ENCODE assay signal across 18 cellular contexts in genomic region chr5:17720070-17720469, GRCh38.
DNase-seq lines count a peak whose midpoint lies in the region; ATAC-seq and TF ChIP-seq lines count a peak whose summit lies in the region.
"Had no signal": no experiment of that assay in that cellular context is flagged by ENCODE, and none has a peak within 500 bp of the region (broad histone marks: within the 10 kb centered on the region; RNA-seq: fewer than 3 reads in every experiment).

No MANE protein-coding gene starts in this region.

- peaks cover 3% of the 10 kb centered on the region for H3K9me3 Mint-ChIP-seq in nephron progenitor cell
- H3K9me3 Mint-ChIP-seq in activated CD4-positive, alpha-beta T cell treated with anti-CD3 and anti-CD28 coated beads, Interleukin-2, amount 10 ng/mL, durations not matched to agents 7 days and 5 days = peaks cover 13% of the 10 kb centered on the region
- peaks cover 8 to 9% of the 10 kb centered on the region in 2 donors for H3K9me3 Mint-ChIP-seq in activated naive CD4-positive, alpha-beta T cell treated with anti-CD3 and anti-CD28 coated beads, Interleukin-2, amount 50 U/mL, for 72 hours

- peak; percentile 15 for DNase-seq in COR-L47 (lab: John Stamatoyannopoulos, UW)
- peak; percentile 14 to 54 for DNase-seq in NCI-H2081 (lab: John Stamatoyannopoulos, UW)
- DNase-seq in NCI-H446 (lab: John Stamatoyannopoulos, UW) = peak; percentile 68 to 83
- DNase-seq in nephron progenitor cell = no peak
- no peak for DNase-seq in GF-D8 (lab: John Stamatoyannopoulos, UW)
- no peak for DNase-seq in activated CD4-positive, alpha-beta T cell treated with anti-CD3 and anti-CD28 coated beads, Interleukin-2, amount 10 ng/mL, durations not matched to agents 7 days and 5 days
- no peak for DNase-seq in activated naive CD4-positive, alpha-beta T cell treated with anti-CD3 and anti-CD28 coated beads, Interleukin-2, amount 50 U/mL, for 72 hours (ENCODE audit: low spot score in 2 of 2)
- DNase-seq in HCEC 1CT = no peak
- DNase-seq: AML-193, Caco-2, HFFc6, KG1, NCI-H1417, NCI-H187, NCI-H524, OCI-M1, Right ventricle myocardium superior had no signal

- H3K36me3 Mint-ChIP-seq in nephron progenitor cell (ENCODE audit: low read depth) = no peaks in the 10 kb centered on the region
- H3K36me3 Mint-ChIP-seq in activated CD4-positive, alpha-beta T cell treated with anti-CD3 and anti-CD28 coated beads, Interleukin-2, amount 10 ng/mL, durations not matched to agents 7 days and 5 days (ENCODE audit: low read depth) = no peaks in the 10 kb centered on the region
- H3K36me3 Mint-ChIP-seq in activated naive CD4-positive, alpha-beta T cell treated with anti-CD3 and anti-CD28 coated beads, Interleukin-2, amount 50 U/mL, for 72 hours = peaks cover 0 to 4% of the 10 kb centered on the region in 2 donors

- no peak for TF ChIP-seq CTCF in nephron progenitor cell (IDR thresholded peaks at IDR 0.05)

- no peak overlapping the region for H3K4me3 Mint-ChIP-seq in nephron progenitor cell
- H3K4me3 Mint-ChIP-seq in activated CD4-positive, alpha-beta T cell treated with anti-CD3 and anti-CD28 coated beads, Interleukin-2, amount 10 ng/mL, durations not matched to agents 7 days and 5 days = no peak overlapping the region
- H3K4me3 Mint-ChIP-seq: HFFc6; T-helper 2 cell treated with Interferon-gamma antibody and Interleukin-4, amounts not matched to agents 5 μg/mL and 100 μg/mL, for 36 hours had no signal

- peak overlapping the region; percentile 84 for H3K27ac Mint-ChIP-seq in nephron progenitor cell
- H3K27ac Mint-ChIP-seq in activated CD4-positive, alpha-beta T cell treated with anti-CD3 and anti-CD28 coated beads, Interleukin-2, amount 10 ng/mL, durations not matched to agents 7 days and 5 days = no peak overlapping the region
- no peak overlapping the region for H3K27ac Mint-ChIP-seq in activated naive CD4-positive, alpha-beta T cell treated with anti-CD3 and anti-CD28 coated beads, Interleukin-2, amount 50 U/mL, for 72 hours
- H3K27ac Mint-ChIP-seq: HFFc6; T-helper 2 cell treated with Interferon-gamma antibody and Interleukin-4, amounts not matched to agents 5 μg/mL and 100 μg/mL, for 36 hours had no signal

- POLR2A ChIA-PET in activated CD4-positive, alpha-beta T cell treated with anti-CD3 and anti-CD28 coated beads, Interleukin-2, amount 10 ng/mL, durations not matched to agents 7 days and 5 days (lab: Charles Lee) = no interaction called here

- CTCF ChIA-PET in activated CD4-positive, alpha-beta T cell treated with anti-CD3 and anti-CD28 coated beads, Interleukin-2, amount 10 ng/mL, durations not matched to agents 7 days and 5 days (lab: Charles Lee) = no interaction called here

- no peak for ATAC-seq in activated naive CD4-positive, alpha-beta T cell treated with anti-CD3 and anti-CD28 coated beads, Interleukin-2, amount 50 U/mL, for 72 hours

- H3K27me3 Mint-ChIP-seq in nephron progenitor cell (ENCODE audit: low read depth, poor library complexity) = peaks cover 9% of the 10 kb centered on the region
- H3K27me3 Mint-ChIP-seq in activated CD4-positive, alpha-beta T cell treated with anti-CD3 and anti-CD28 coated beads, Interleukin-2, amount 10 ng/mL, durations not matched to agents 7 days and 5 days = no peaks in the 10 kb centered on the region

- H3K4me1 Mint-ChIP-seq in nephron progenitor cell = no peaks in the 10 kb centered on the region
- no peaks in the 10 kb centered on the region for H3K4me1 Mint-ChIP-seq in activated CD4-positive, alpha-beta T cell treated with anti-CD3 and anti-CD28 coated beads, Interleukin-2, amount 10 ng/mL, durations not matched to agents 7 days and 5 days

Comparison
In these comparisons a context has a peak if more than half of its experiments do, and no peak if none do; other contexts are left out.
1. DNase-seq: peak in COR-L47 (single experiment), NCI-H2081 (2 of 2) and NCI-H446 (2 of 2); none in nephron progenitor cell (single experiment), GF-D8 (single experiment), activated CD4-positive, alpha-beta T cell treated with anti-CD3 and anti-CD28 coated beads, Interleukin-2, amount 10 ng/mL, durations not matched to agents 7 days and 5 days (single experiment), activated naive CD4-positive, alpha-beta T cell treated with anti-CD3 and anti-CD28 coated beads, Interleukin-2, amount 50 U/mL, for 72 hours (0 of 2) and HCEC 1CT (single experiment).